ENCODE assay signal across 38 cellular contexts in genomic region chr3:129962600-129962999, GRCh38. TPM values are rescaled to one million over a fixed set of nuclear protein-coding genes. Genes with fewer than 3 reads are reported as not detected.
"Had no signal": no experiment of that assay in that cellular context is flagged by ENCODE, and none has a peak within 500 bp of the region (broad histone marks: within the 10 kb centered on the region; RNA-seq: fewer than 3 reads in every experiment).

No MANE protein-coding gene starts in this region.

- H3K4me3 ChIP-seq: adrenal gland, ascending aorta, body of pancreas, breast epithelium, cardiac muscle cell had no signal

- ATAC-seq: activated naive CD4-positive, alpha-beta T cell treated with anti-CD3 and anti-CD28 coated beads, Interleukin-2, amount 50 U/mL, for 72 hours; activated naive CD8-positive, alpha-beta T cell treated with anti-CD3 and anti-CD28 coated beads, Interleukin-2, amount 50 U/mL, for 24 hours; activated T-cell treated with anti-CD3 and anti-CD28 coated beads, Interleukin-2, amount 50 U/mL, for 4 hours; activated T-cell treated with anti-CD3 and anti-CD28 coated beads, Interleukin-2, amount 50 U/mL, for 72 hours; activated T-helper 17 cell treated with anti-CD3 and anti-CD28 coated beads, Interleukin-2, amount 50 U/mL, for 72 hours; body of pancreas had no signal

- H3K4me1 ChIP-seq: adrenal gland, ascending aorta, body of pancreas, breast epithelium had no signal

- DNase-seq: activated effector memory CD4-positive, alpha-beta T cell treated with anti-CD3 and anti-CD28 coated beads, Interleukin-2, amount 50 U/mL, for 16 hours; activated effector memory CD4-positive, alpha-beta T cell treated with Interleukin-2 at 50 U/mL for 16 hours; activated gamma-delta T cell; activated gamma-delta T cell treated with Interleukin-2 at 50 U/mL for 16 hours; activated naive CD4-positive, alpha-beta T cell; activated naive CD4-positive, alpha-beta T cell treated with anti-CD3 and anti-CD28 coated beads for 36 hours; activated naive CD4-positive, alpha-beta T cell treated with anti-CD3 and anti-CD28 coated beads, Interleukin-2, amount 10 ng/mL, durations not matched to agents 7 days and 5 days; activated naive CD4-positive, alpha-beta T cell treated with anti-CD3 and anti-CD28 coated beads, Interleukin-2, amount 50 U/mL, for 16 hours; activated naive CD4-positive, alpha-beta T cell treated with Interleukin-2 at 50 U/mL for 16 hours; activated naive CD8-positive, alpha-beta T cell treated with anti-CD3 and anti-CD28 coated beads for 36 hours; activated naive CD8-positive, alpha-beta T cell treated with anti-CD3 and anti-CD28 coated beads, Interleukin-2, amount 10 ng/mL, durations not matched to agents 7 days and 5 days; activated naive CD8-positive, alpha-beta T cell treated with anti-CD3 and anti-CD28 coated beads, Interleukin-2, amount 50 U/mL, for 24 hours; activated T-cell treated with anti-CD3 and anti-CD28 coated beads, Interleukin-2, amount 50 U/mL, for 1 hour; activated T-cell treated with anti-CD3 and anti-CD28 coated beads, Interleukin-2, amount 50 U/mL, for 24 hours; activated T-cell treated with anti-CD3 and anti-CD28 coated beads, Interleukin-2, amount 50 U/mL, for 4 hours; activated T-cell treated with anti-CD3 and anti-CD28 coated beads, Interleukin-2, amount 50 U/mL, for 48 hours; activated T-cell treated with anti-CD3 and anti-CD28 coated beads, Interleukin-2, amount 50 U/mL, for 72 hours; adrenal gland; amniotic stem cell; amygdala; anterior cingulate cortex; aorta; body of pancreas; brain microvascular endothelial cell; caudate nucleus; central memory CD4-positive, alpha-beta T cell; cerebellar nuclear complex had no signal

- H3K27ac ChIP-seq: adrenal gland, ascending aorta, body of pancreas, brain microvascular endothelial cell, breast epithelium, cardiac muscle cell had no signal

- FAIRE-seq: astrocyte, bronchial epithelial cell had no signal

- H3K27me3 ChIP-seq: adrenal gland, ascending aorta, body of pancreas, breast epithelium had no signal

- H3K9me3 ChIP-seq: adrenal gland, ascending aorta, body of pancreas, breast epithelium had no signal

- H3K36me3 ChIP-seq: adrenal gland, ascending aorta, brain microvascular endothelial cell, breast epithelium, cardiac muscle cell had no signal

RNA-seq across cellular contexts. Expression of gene TRH, which starts 11.9 kb away (rescaled TPM):
- total RNA-seq: activated naive CD4-positive, alpha-beta T cell treated with anti-CD3 and anti-CD28 coated beads for 36 hours; activated naive CD4-positive, alpha-beta T cell treated with anti-CD3 and anti-CD28 coated beads, Interleukin-2, amount 50 U/mL, for 72 hours; activated naive CD8-positive, alpha-beta T cell treated with anti-CD3 and anti-CD28 coated beads for 36 hours; activated naive CD8-positive, alpha-beta T cell treated with anti-CD3 and anti-CD28 coated beads, Interleukin-2, amount 10 ng/mL, durations not matched to agents 7 days and 5 days; activated T-cell treated with anti-CD3 and anti-CD28 coated beads, Interleukin-2, amount 50 U/mL, for 4 hours; activated T-cell treated with anti-CD3 and anti-CD28 coated beads, Interleukin-2, amount 50 U/mL, for 72 hours; activated T-helper 1 cell treated with anti-CD3 and anti-CD28 coated beads, Interleukin-12 subunit alpha, Interleukin-12 subunit beta, Interleukin-2, Interleukin-4 antibody, amounts not matched to agents 30 ng/mL and 10 ng/mL and 1 ng/mL, durations not matched to agents 14 hours and 24 hours and 36 hours; activated T-helper 17 cell treated with anti-CD3 and anti-CD28 coated beads, Interleukin-2, amount 50 U/mL, for 72 hours; activated T-helper 2 cell treated with anti-CD3 and anti-CD28 coated beads, Interferon-gamma antibody, Interleukin-2, Interleukin-4, amounts not matched to agents 10 μg/mL and 5 μg/mL and 100 μg/mL, durations not matched to agents 14 hours and 24 hours and 36 hours; adrenal gland; aorta; ascending aorta; body of pancreas; breast epithelium; bronchial epithelial cell; cardiac septum; chondrocyte had no signal
- polyA plus RNA-seq: aorta had no signal
